In genomic region chr16:48899500-48899899, GRCh38 we compare ENCODE assay signal across 25 cellular contexts.
DNase-seq lines count a peak whose midpoint lies in the region; ATAC-seq and TF ChIP-seq lines count a peak whose summit lies in the region.
"Had no signal": no experiment of that assay in that cellular context is flagged by ENCODE, and none has a peak within 500 bp of the region (broad histone marks: within the 10 kb centered on the region; RNA-seq: fewer than 3 reads in every experiment).

No MANE protein-coding gene starts in this region.

- H4K20me1 ChIP-seq in SU-DHL-6 (ENCODE audit: low read depth, low read length) = no peaks in the 10 kb centered on the region
- H4K20me1 ChIP-seq: BLaER1 had no signal

- in situ Hi-C loops in G401 (cut with HindIII; ENCODE audit: low sequenced_read_pairs) = no loop called here

- H3K4me3 ChIP-seq in SU-DHL-6 (ENCODE audit: insufficient read depth, low read length, poor library complexity, severe bottlenecking) (no peak overlapping the region), coronary artery (no peak overlapping the region)
- H3K4me3 ChIP-seq: A549, BLaER1, GM12878 had no signal

- peak overlapping the region; percentile 6 for H3K4me2 ChIP-seq in SU-DHL-6 (ENCODE audit: low read depth, low read length, poor library complexity, severe bottlenecking)
- H3K4me2 ChIP-seq: A549, BLaER1 had no signal

- DNase-seq in cardiac septum (ENCODE audit: low spot score) = peak; percentile 26
- no peak for DNase-seq in Right ventricle myocardium superior
- peak; percentile 62 for DNase-seq in G401 (ENCODE audit: low spot score)
- DNase-seq in coronary artery (ENCODE audit: low spot score) = peak; percentile 45
- DNase-seq in NCI-H510A treated with DMSO at 0.1 percent for 48 hours (lab: John Stamatoyannopoulos, UW) = no peak
- no peak for DNase-seq in Ammon's horn (ENCODE audit: low spot score)
- DNase-seq: AML-193; BE2C; CD4-positive, alpha-beta memory T cell; CD4-positive, CD25-positive, alpha-beta regulatory T cell; CD8-positive, alpha-beta memory T cell; COR-L47; DMS 273 treated with DMSO at 0.1 percent for 48 hours; DMS153; DMS53; DMS79; DND-41; EL; GF-D8 had no signal

- H3K27ac ChIP-seq in SU-DHL-6 (ENCODE audit: low read depth, low read length) (peak overlapping the region; percentile 99), coronary artery (no peak overlapping the region)
- H3K27ac ChIP-seq: 22Rv1, A549, BLaER1 had no signal

- no peaks in the 10 kb centered on the region for H3K9me2 ChIP-seq in SU-DHL-6 (replicated peaks; ENCODE audit: insufficient read depth, low read length)

- H3K9ac ChIP-seq in SU-DHL-6 (ENCODE audit: low read length) = peak overlapping the region; percentile 20
- H3K9ac ChIP-seq: BLaER1 had no signal

- no peaks in the 10 kb centered on the region for H3K36me3 ChIP-seq in SU-DHL-6 (ENCODE audit: low read length)
- H3K36me3 ChIP-seq: BE2C, BLaER1 had no signal

- no peak for ATAC-seq in Right ventricle myocardium superior (ENCODE audit: poor library complexity)
- no peak for ATAC-seq in GM19328 (IDR thresholded peaks at IDR 0.05; ENCODE audit: unreplicated experiment)
- ATAC-seq: A549 had no signal

- TF ChIP-seq CTCF in SU-DHL-6 (IDR thresholded peaks at IDR 0.05; ENCODE audit: insufficient read depth, low read length, poor library complexity, severe bottlenecking) = no peak
- no peak for TF ChIP-seq CTCF in coronary artery (IDR thresholded peaks at IDR 0.05)

- no peaks in the 10 kb centered on the region for H3K79me2 ChIP-seq in SU-DHL-6 (ENCODE audit: insufficient read depth, low read length)

- H3K27me3 ChIP-seq in SU-DHL-6 (ENCODE audit: low read length) = no peaks in the 10 kb centered on the region
- H3K27me3 ChIP-seq: BE2C, BLaER1 had no signal

- H3F3A ChIP-seq in SU-DHL-6 (ENCODE audit: insufficient read depth) = peaks cover 39% of the 10 kb centered on the region

- no peak overlapping the region for H2AFZ ChIP-seq in SU-DHL-6 (ENCODE audit: low read depth, low read length, severe bottlenecking)

- no peaks in the 10 kb centered on the region for H3K9me3 ChIP-seq in SU-DHL-6 (ENCODE audit: insufficient read depth, low read length)
- H3K9me3 ChIP-seq: A549, BE2C, BLaER1 had no signal

- intact Hi-C loops in cardiac septum (cut with DNase I) = no loop called here
- intact Hi-C loops in Right ventricle myocardium superior (cut with DNase I) = no loop called here

Comparison
In these comparisons a context has a peak if more than half of its experiments do, and no peak if none do; other contexts are left out.
1. DNase-seq: peak in cardiac septum (single experiment), G401 (single experiment) and coronary artery (single experiment); none in Right ventricle myocardium superior (single experiment), NCI-H510A treated with DMSO at 0.1 percent for 48 hours (single experiment) and Ammon's horn (single experiment).